9 cellular contexts compared by ENCODE assay signal in the genomic region with DNA sequence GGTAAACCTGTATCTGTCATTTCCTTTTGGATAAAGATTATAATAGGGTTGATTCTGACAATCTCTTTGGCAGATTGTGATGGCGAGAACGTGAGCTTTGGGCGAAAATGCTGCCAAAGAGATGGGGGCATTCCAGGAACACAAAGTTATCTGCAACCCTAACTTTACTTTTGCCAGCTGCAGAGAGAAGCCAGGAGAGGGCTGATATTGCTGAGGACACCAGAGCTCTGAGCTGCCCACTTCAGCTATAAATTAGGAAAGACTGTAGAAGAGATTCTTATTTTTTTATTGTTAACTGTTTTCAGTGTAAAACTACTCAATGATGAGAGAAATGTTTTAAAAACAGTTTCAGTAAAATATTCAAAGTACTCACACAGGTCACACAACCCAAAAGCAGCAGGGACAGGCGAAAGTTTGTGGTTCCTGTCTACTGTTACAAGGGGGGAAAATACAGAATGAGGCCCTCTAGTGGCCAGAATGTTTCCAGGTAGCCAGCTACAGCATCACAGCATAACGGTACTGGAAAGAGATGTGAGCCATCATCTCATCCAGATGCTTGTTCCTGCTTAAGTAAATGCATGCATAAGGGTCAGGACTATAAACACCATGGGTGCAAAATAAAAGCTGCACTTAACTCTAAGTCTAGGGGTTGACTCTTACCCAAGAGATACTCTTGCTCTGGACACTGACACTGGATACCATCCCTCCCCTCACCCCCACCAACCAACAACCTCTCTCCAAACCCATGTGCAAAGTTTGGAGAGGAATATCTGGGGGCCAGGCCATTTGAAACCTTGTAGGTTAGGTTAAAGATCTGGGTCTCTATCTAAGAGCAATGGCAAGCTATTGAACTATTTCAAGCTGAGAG.
A peak's percentile ranks its signal among the peaks of the same experiment; 100 is the strongest.
DNase-seq lines count a peak whose midpoint lies in the region; ATAC-seq and TF ChIP-seq lines count a peak whose summit lies in the region.
"Had no signal": no experiment of that assay in that cellular context is flagged by ENCODE, and none has a peak within 500 bp of the region (broad histone marks: within the 10 kb centered on the region; RNA-seq: fewer than 3 reads in every experiment).

No MANE protein-coding gene starts in this region.

- H3K9ac ChIP-seq in colonic mucosa (ENCODE audit: low read depth in 2 of 2, low read length in 2 of 2) (no peak overlapping the region), neuronal stem cell (ENCODE audit: low read depth, low read length, poor library complexity) (no peak overlapping the region)

- ATAC-seq in GM18519 (IDR thresholded peaks at IDR 0.05; ENCODE audit: low FRiP score, unreplicated experiment) (peak; percentile 84), HG02885 (IDR thresholded peaks at IDR 0.05; ENCODE audit: poor library complexity, unreplicated experiment) (peak; percentile 94), HG03108 (IDR thresholded peaks at IDR 0.05; ENCODE audit: unreplicated experiment) (no peak)

- no peak overlapping the region for H3K27ac Mint-ChIP-seq in Calu3 (ENCODE audit: unreplicated experiment)
- H3K27ac Mint-ChIP-seq in activated T-cell treated with anti-CD3 and anti-CD28 coated beads, Interleukin-2, amount 50 U/mL, for 24 hours, result no peak overlapping the region
- H3K27ac Mint-ChIP-seq: naive B cell had no signal

- H3K4me1 Mint-ChIP-seq in Calu3 (ENCODE audit: low read depth, unreplicated experiment), result no peaks in the 10 kb centered on the region
- H3K4me1 Mint-ChIP-seq in activated T-cell treated with anti-CD3 and anti-CD28 coated beads, Interleukin-2, amount 50 U/mL, for 24 hours (ENCODE audit: low read depth), result no peaks in the 10 kb centered on the region
- H3K4me1 Mint-ChIP-seq: naive B cell had no signal

- DNase-seq in Calu3 (peak; percentile 56), NCI-H2029 treated with DMSO at 0.1 percent for 48 hours (lab: John Stamatoyannopoulos, UW) (peak; percentile 29), colonic mucosa (peak; percentile 21), neuronal stem cell (ENCODE audit: low spot score) (peak; percentile 36)
- DNase-seq in activated T-cell treated with anti-CD3 and anti-CD28 coated beads, Interleukin-2, amount 50 U/mL, for 24 hours, result no peak
- DNase-seq: naive B cell had no signal

- CTCF ChIA-PET in Calu3 (lab: Charles Lee), result interaction anchor here (0.6 to 1.7 kb wide), 2 partner anchors 10 to 247 kb away, joined by 3 to 6 read pairs; no protein-coding TSS in a partner anchor

- BruUV-seq in Calu3 (replicated peaks; lab: Mats Ljungman, UMichigan), result no TSS peak

- no peak overlapping the region for H3K23ac ChIP-seq in neuronal stem cell (ENCODE audit: low read depth, low read length, poor library complexity)

- TF ChIP-seq CTCF in Calu3 (IDR thresholded peaks at IDR 0.05; ENCODE audit: unreplicated experiment), result peak; percentile 67
- peak; percentile 25 for TF ChIP-seq CTCF in colonic mucosa (IDR thresholded peaks at IDR 0.05)

- H3K4me2 ChIP-seq in neuronal stem cell (ENCODE audit: insufficient read depth, low read length, poor library complexity, severe bottlenecking), result no peak overlapping the region

- H3K27ac ChIP-seq in colonic mucosa, result no peak overlapping the region
- H3K27ac ChIP-seq in neuronal stem cell (replicated peaks; ENCODE audit: low read length), result no peak overlapping the region

- no peak overlapping the region for H2BK12ac ChIP-seq in neuronal stem cell (ENCODE audit: low read length)

- no CpG with 5 or more reads among the region's 5 CpGs for WGBS in neuronal stem cell (ENCODE audit: extremely low coverage in 2 of 2, insufficient read length in 2 of 2, insufficient replicate concordance in 1 of 2), 2 donors

- H3K9me3 Mint-ChIP-seq in Calu3 (ENCODE audit: low read depth, unreplicated experiment), result peaks cover 7% of the 10 kb centered on the region
- peaks cover 8% of the 10 kb centered on the region for H3K9me3 Mint-ChIP-seq in activated T-cell treated with anti-CD3 and anti-CD28 coated beads, Interleukin-2, amount 50 U/mL, for 24 hours

- no peak overlapping the region for H2BK120ac ChIP-seq in neuronal stem cell (ENCODE audit: low read depth, low read length)

- no peak overlapping the region for H2AFZ ChIP-seq in neuronal stem cell (ENCODE audit: low read length)

- H3K9me3 ChIP-seq in colonic mucosa, result no peaks in the 10 kb centered on the region
- no peaks in the 10 kb centered on the region for H3K9me3 ChIP-seq in neuronal stem cell (replicated peaks in 1 of 2; ENCODE audit: control insufficient read depth in 2 of 2, insufficient read depth in 1 of 2, low read depth in 1 of 2, low read length in 2 of 2)

- no peak overlapping the region for H4K8ac ChIP-seq in neuronal stem cell (ENCODE audit: low read depth, low read length)

- no peak overlapping the region for H3K4me3 ChIP-seq in colonic mucosa
- H3K4me3 ChIP-seq in neuronal stem cell (ENCODE audit: low read length in 2 of 2), result no peak overlapping the region

- no peaks in the 10 kb centered on the region for H3K27me3 ChIP-seq in colonic mucosa
- H3K27me3 ChIP-seq in neuronal stem cell (ENCODE audit: control insufficient read depth in 3 of 3, insufficient read depth in 3 of 3, low read depth in 1 of 3, low read length in 3 of 3), result no peaks in the 10 kb centered on the region

- H3K27me3 Mint-ChIP-seq in Calu3 (ENCODE audit: unreplicated experiment), result no peaks in the 10 kb centered on the region
- no peaks in the 10 kb centered on the region for H3K27me3 Mint-ChIP-seq in activated T-cell treated with anti-CD3 and anti-CD28 coated beads, Interleukin-2, amount 50 U/mL, for 24 hours

- no peak overlapping the region for H4K91ac ChIP-seq in neuronal stem cell (ENCODE audit: low read depth, low read length, poor library complexity)

- H3K18ac ChIP-seq in neuronal stem cell (ENCODE audit: low read length), result no peak overlapping the region

- H3K4me1 ChIP-seq in colonic mucosa (no peaks in the 10 kb centered on the region), neuronal stem cell (ENCODE audit: control insufficient read depth in 2 of 2, insufficient read depth in 1 of 2, low read depth in 1 of 2, low read length in 2 of 2) (no peaks in the 10 kb centered on the region)

- no peak overlapping the region for H2BK15ac ChIP-seq in neuronal stem cell (ENCODE audit: low read length)

- H2BK5ac ChIP-seq in neuronal stem cell (ENCODE audit: low read length), result no peak overlapping the region

- intact Hi-C loops in Calu3 (cut with micrococcal nuclease; ENCODE audit: unreplicated experiment), result loop anchor here (2.0 to 10.0 kb wide), 2 partner anchors 244 to 556 kb away; no protein-coding TSS in a partner anchor
- intact Hi-C loops in colonic mucosa (cut with DNase I), result no loop called here

- no peak overlapping the region for H2AK5ac ChIP-seq in neuronal stem cell (ENCODE audit: low read depth, low read length)

- H3K36me3 ChIP-seq in colonic mucosa (no peaks in the 10 kb centered on the region), neuronal stem cell (replicated peaks in 1 of 2; ENCODE audit: control insufficient read depth in 2 of 2, insufficient read depth in 2 of 2, low read length in 2 of 2) (no peaks in the 10 kb centered on the region)

- no peaks in the 10 kb centered on the region for H3K36me3 Mint-ChIP-seq in Calu3 (ENCODE audit: insufficient read depth, unreplicated experiment)
- no peaks in the 10 kb centered on the region for H3K36me3 Mint-ChIP-seq in activated T-cell treated with anti-CD3 and anti-CD28 coated beads, Interleukin-2, amount 50 U/mL, for 24 hours (ENCODE audit: low read depth)
- H3K36me3 Mint-ChIP-seq: naive B cell had no signal

- H3K79me1 ChIP-seq in neuronal stem cell (ENCODE audit: low read depth, low read length), result no peaks in the 10 kb centered on the region

- no peak overlapping the region for H3K4me3 Mint-ChIP-seq in Calu3 (ENCODE audit: low read depth, unreplicated experiment)
- H3K4me3 Mint-ChIP-seq in activated T-cell treated with anti-CD3 and anti-CD28 coated beads, Interleukin-2, amount 50 U/mL, for 24 hours, result no peak overlapping the region
- H3K4me3 Mint-ChIP-seq: naive B cell had no signal

- no peak overlapping the region for H3K14ac ChIP-seq in neuronal stem cell (ENCODE audit: low read length)

- H3K4ac ChIP-seq in neuronal stem cell (ENCODE audit: low read length), result no peak overlapping the region
